8 cellular contexts compared by ENCODE assay signal in genomic region chr6:2931970-2932748, GRCh38. TPM values are rescaled to one million over a fixed set of nuclear protein-coding genes. Genes with fewer than 3 reads are reported as not detected.
DNase-seq lines count a peak whose midpoint lies in the region; ATAC-seq and TF ChIP-seq lines count a peak whose summit lies in the region.

No MANE protein-coding gene starts in this region.

- H3K4me3 ChIP-seq in BE2C (ENCODE audit: low read depth, low read length), result no peak overlapping the region

- peak overlapping the region; percentile 28 for H3K4me3 Mint-ChIP-seq in activated CD4-positive, alpha-beta memory T cell treated with anti-CD3 and anti-CD28 coated beads for 36 hours
- peak overlapping the region; percentile 66 for H3K4me3 Mint-ChIP-seq in memory B cell

- no peaks in the 10 kb centered on the region for H3K27me3 Mint-ChIP-seq in activated CD4-positive, alpha-beta memory T cell treated with anti-CD3 and anti-CD28 coated beads for 36 hours
- H3K27me3 Mint-ChIP-seq in memory B cell, result no peaks in the 10 kb centered on the region

- POLR2A ChIA-PET in activated CD4-positive, alpha-beta memory T cell treated with anti-CD3 and anti-CD28 coated beads for 36 hours (lab: Charles Lee), result interaction anchor here (0.8 to 2.9 kb wide), 5 partner anchors 57 to 154 kb away, joined by 3 to 13 read pairs (median 4); partner anchors contain the start of gene SERPINB1

- TF ChIP-seq CTCF in BE2C (IDR thresholded peaks at IDR 0.05; ENCODE audit: low read depth, low read length), result peak; percentile 100

- H3K4me1 Mint-ChIP-seq in activated CD4-positive, alpha-beta memory T cell treated with anti-CD3 and anti-CD28 coated beads for 36 hours (ENCODE audit: low read depth), result peaks cover 26% of the 10 kb centered on the region
- H3K4me1 Mint-ChIP-seq in memory B cell, result peaks cover 12% of the 10 kb centered on the region

- CTCF ChIA-PET in activated CD4-positive, alpha-beta memory T cell treated with anti-CD3 and anti-CD28 coated beads for 36 hours (lab: Charles Lee), result interaction anchor here (0.6 to 5.1 kb wide), 33 partner anchors 9 to 194 kb away, joined by 3 to 109 read pairs (median 5); partner anchors contain the start of genes MYLK4, NQO2, SERPINB1 and SERPINB9

- H3K36me3 ChIP-seq in BE2C, result no peaks in the 10 kb centered on the region

- H3K9me3 ChIP-seq in BE2C, result no peaks in the 10 kb centered on the region

- DNase-seq in BE2C, result peak; percentile 78
- DNase-seq in GM19240 (ENCODE audit: insufficient read length, low spot score), result peak; percentile 84
- DNase-seq in NCI-H774 (lab: John Stamatoyannopoulos, UW), result peak; percentile 68
- DNase-seq in activated CD4-positive, alpha-beta memory T cell treated with anti-CD3 and anti-CD28 coated beads for 36 hours, result peak; percentile 93
- peak; percentile 85 for DNase-seq in ecto neural progenitor cell (ENCODE audit: low spot score)
- peak; percentile 87 to 91 for DNase-seq in memory B cell (ENCODE audit: low spot score in 2 of 2)
- DNase-seq in stimulated activated CD8-positive, alpha-beta memory T cell treated with anti-CD3 and anti-CD28 coated beads, Interleukin-15, amount 100 ng/mL, for 1 hour (ENCODE audit: low read depth), result peak; percentile 75

- H3K27ac Mint-ChIP-seq in activated CD4-positive, alpha-beta memory T cell treated with anti-CD3 and anti-CD28 coated beads for 36 hours, result peak overlapping the region; percentile 77
- no peak overlapping the region for H3K27ac Mint-ChIP-seq in memory B cell

- ATAC-seq in HG03571 (IDR thresholded peaks at IDR 0.05; ENCODE audit: unreplicated experiment) (peak; percentile 60), memory B cell (ENCODE audit: low read depth) (peak; percentile 96)

- H3K27me3 ChIP-seq in BE2C, result no peaks in the 10 kb centered on the region

- H3K36me3 Mint-ChIP-seq in activated CD4-positive, alpha-beta memory T cell treated with anti-CD3 and anti-CD28 coated beads for 36 hours, result peaks cover 11% of the 10 kb centered on the region
- H3K36me3 Mint-ChIP-seq in memory B cell, result peaks cover 1% of the 10 kb centered on the region

- H3K4me1 ChIP-seq in BE2C, result no peaks in the 10 kb centered on the region

- intact Hi-C loops in activated CD4-positive, alpha-beta memory T cell treated with anti-CD3 and anti-CD28 coated beads for 36 hours (cut with micrococcal nuclease), result loop anchor here (1.0 kb wide), 2 partner anchors 86 to 141 kb away; no protein-coding TSS in a partner anchor

- H3K9me3 Mint-ChIP-seq in activated CD4-positive, alpha-beta memory T cell treated with anti-CD3 and anti-CD28 coated beads for 36 hours, result peaks cover 25% of the 10 kb centered on the region
- H3K9me3 Mint-ChIP-seq in memory B cell, result no peaks in the 10 kb centered on the region

RNA-seq across cellular contexts. Expression of gene SERPINB9, which starts 29.1 kb away (rescaled TPM):
- 0.86 TPM for polyA plus RNA-seq in BE2C (2012; ENCODE audit: insufficient read depth, insufficient read length, low read depth)
- 10 to 100 TPM; 69.9 to 72.6 TPM for total RNA-seq in activated CD4-positive, alpha-beta memory T cell treated with anti-CD3 and anti-CD28 coated beads for 36 hours

RNA-seq across cellular contexts. Expression of gene SERPINB6, which starts 39.2 kb away (rescaled TPM):
- 58.5 TPM for polyA plus RNA-seq in BE2C (2012; ENCODE audit: insufficient read depth, insufficient read length, low read depth)
- total RNA-seq in activated CD4-positive, alpha-beta memory T cell treated with anti-CD3 and anti-CD28 coated beads for 36 hours, result 10 to 100 TPM; 59.0 to 64.7 TPM
